ENCODE assay signal across 8 cellular contexts in genomic region chr19:49387936-49388372, GRCh38. TPM values are rescaled to one million over a fixed set of nuclear protein-coding genes. Genes with fewer than 3 reads are reported as not detected.
DNase-seq lines count a peak whose midpoint lies in the region; ATAC-seq, FAIRE-seq and TF ChIP-seq lines count a peak whose summit lies in the region.

TSS of gene KASH5 (plus strand) at chr19:49388249. CDS start at chr19:49390884, 2,635 bp downstream.

- H3K9me3 ChIP-seq in endothelial cell of umbilical vein (replicated peaks; ENCODE audit: control insufficient read depth, insufficient read depth, low read length) (no peaks in the 10 kb centered on the region), prostate gland (no peaks in the 10 kb centered on the region), upper lobe of right lung (no peaks in the 10 kb centered on the region)

- intact Hi-C loops in activated CD4-positive, alpha-beta memory T cell treated with anti-CD3 and anti-CD28 coated beads for 36 hours (cut with micrococcal nuclease) = no loop called here
- intact Hi-C loops in endothelial cell of umbilical vein (cut with micrococcal nuclease) (no loop called here), prostate gland (cut with DNase I) (no loop called here), upper lobe of right lung (cut with DNase I) (no loop called here)

- no peaks in the 10 kb centered on the region for H3K27me3 ChIP-seq in endothelial cell of umbilical vein (ENCODE audit: control insufficient read depth in 2 of 2, insufficient read depth in 2 of 2, low read length in 2 of 2)
- H3K27me3 ChIP-seq in prostate gland (replicated peaks; ENCODE audit: insufficient read depth) = no peaks in the 10 kb centered on the region
- H3K27me3 ChIP-seq in upper lobe of right lung = peaks cover 9% of the 10 kb centered on the region

- H4K20me1 ChIP-seq in endothelial cell of umbilical vein (replicated peaks; ENCODE audit: control insufficient read depth, extremely low read depth, insufficient read depth, low read length) = no peaks in the 10 kb centered on the region

- H3K4me3 ChIP-seq in endothelial cell of umbilical vein (replicated peaks in 1 of 3; ENCODE audit: insufficient read depth in 1 of 3, low read depth in 1 of 3, low read length in 3 of 3) (no peak within 1 kb of the TSS), prostate gland (no peak within 1 kb of the TSS), upper lobe of right lung (peak within 1 kb of the TSS; percentile 31)

- peak within 1 kb of the TSS; percentile 84 for H3K27ac Mint-ChIP-seq in activated CD4-positive, alpha-beta memory T cell treated with anti-CD3 and anti-CD28 coated beads for 36 hours

- peaks cover 2% of the 10 kb centered on the region for H3K27me3 Mint-ChIP-seq in activated CD4-positive, alpha-beta memory T cell treated with anti-CD3 and anti-CD28 coated beads for 36 hours

- no peak for FAIRE-seq in endothelial cell of umbilical vein (lab: Jason Lieb, UNC)

- CTCF ChIA-PET in activated CD4-positive, alpha-beta memory T cell treated with anti-CD3 and anti-CD28 coated beads for 36 hours (lab: Charles Lee) = no interaction called here
- CTCF ChIA-PET in endothelial cell of umbilical vein (lab: Charles Lee) = interaction anchor here (0.6 kb wide), 1 partner anchor 126 kb away, joined by 3 read pairs; no protein-coding TSS in a partner anchor

- DNase-seq in C1 segment of cervical spinal cord (lab: John Stamatoyannopoulos, UW) (peak in 10 of 14 donors; percentile 10 to 74 (median 26)), LoVo (ENCODE audit: low spot score) (peak; percentile 82), endothelial cell of umbilical vein (ENCODE audit: low read depth, low spot score) (peak; percentile 67), prostate gland (ENCODE audit: low spot score) (peak; percentile 44), upper lobe of right lung (peak; percentile 92), NCI-H1092 treated with DMSO at 0.1 percent for 48 hours (lab: John Stamatoyannopoulos, UW) (no peak), epidermal melanocyte (ENCODE audit: insufficient read length, low spot score) (no peak)
- DNase-seq in activated CD4-positive, alpha-beta memory T cell treated with anti-CD3 and anti-CD28 coated beads for 36 hours = peak; percentile 94

- POLR2A ChIA-PET in activated CD4-positive, alpha-beta memory T cell treated with anti-CD3 and anti-CD28 coated beads for 36 hours (lab: Charles Lee) = no interaction called here
- POLR2A ChIA-PET in endothelial cell of umbilical vein (lab: Charles Lee) = no interaction called here

- H3K9me3 Mint-ChIP-seq in activated CD4-positive, alpha-beta memory T cell treated with anti-CD3 and anti-CD28 coated beads for 36 hours = no peaks in the 10 kb centered on the region

- H3K27ac ChIP-seq in endothelial cell of umbilical vein (ENCODE audit: insufficient read depth, low read depth, low read length) = no peak within 1 kb of the TSS
- no peak within 1 kb of the TSS for H3K27ac ChIP-seq in prostate gland
- H3K27ac ChIP-seq in upper lobe of right lung = no peak within 1 kb of the TSS

- TF ChIP-seq POLR2A in endothelial cell of umbilical vein (IDR thresholded peaks at IDR 0.05; ENCODE audit: low read depth, low read length) = no peak
- TF ChIP-seq POLR2A in prostate gland (IDR thresholded peaks at IDR 0.05) = no peak

- H3K9ac ChIP-seq in endothelial cell of umbilical vein (replicated peaks; ENCODE audit: extremely low read depth, insufficient read depth, low read length) = no peak within 1 kb of the TSS

- peaks cover 19% of the 10 kb centered on the region for H3K4me1 Mint-ChIP-seq in activated CD4-positive, alpha-beta memory T cell treated with anti-CD3 and anti-CD28 coated beads for 36 hours (ENCODE audit: low read depth)

- peak within 1 kb of the TSS; percentile 36 for H2AFZ ChIP-seq in endothelial cell of umbilical vein (ENCODE audit: low read depth, low read length)

- H3K36me3 ChIP-seq in endothelial cell of umbilical vein (ENCODE audit: control insufficient read depth in 2 of 2, extremely low read depth in 1 of 2, insufficient read depth in 2 of 2, low read length in 2 of 2) (no peaks in the 10 kb centered on the region), prostate gland (no peaks in the 10 kb centered on the region), upper lobe of right lung (no peaks in the 10 kb centered on the region)

- dilution Hi-C loops in endothelial cell of umbilical vein (cut with MboI; ENCODE audit: extremely low pct_ligation_motif_present, low sequenced_read_pairs) = no loop called here

- no peaks in the 10 kb centered on the region for H3K9me1 ChIP-seq in endothelial cell of umbilical vein (replicated peaks; ENCODE audit: control insufficient read depth, extremely low read depth, insufficient read depth, low read length)

- H3K4me3 Mint-ChIP-seq in activated CD4-positive, alpha-beta memory T cell treated with anti-CD3 and anti-CD28 coated beads for 36 hours = peak within 1 kb of the TSS; percentile 61

- 59% methylated on average over 37 of the region's 40 CpGs for WGBS in prostate gland

- H3K4me2 ChIP-seq in endothelial cell of umbilical vein (ENCODE audit: insufficient read depth, low read length) = no peak within 1 kb of the TSS

- no peak for TF ChIP-seq CTCF in endothelial cell of umbilical vein (IDR thresholded peaks at IDR 0.05; ENCODE audit: extremely low read depth in 1 of 2, insufficient read depth in 1 of 2, low read depth in 1 of 2, low read length in 2 of 2)
- no peak for TF ChIP-seq CTCF in prostate gland (IDR thresholded peaks at IDR 0.05)
- TF ChIP-seq CTCF in upper lobe of right lung (IDR thresholded peaks at IDR 0.05) = no peak

- BruUV-seq in endothelial cell of umbilical vein (replicated peaks; lab: Mats Ljungman, UMichigan) = no TSS peak

- peak; percentile 84 for ATAC-seq in upper lobe of right lung

- H3K79me2 ChIP-seq in endothelial cell of umbilical vein (ENCODE audit: control insufficient read depth, insufficient read depth, low read length) = no peaks in the 10 kb centered on the region

- H3K4me1 ChIP-seq in endothelial cell of umbilical vein (ENCODE audit: control insufficient read depth, extremely low read depth, insufficient read depth, low read length) = no peaks in the 10 kb centered on the region
- H3K4me1 ChIP-seq in prostate gland (replicated peaks) = no peaks in the 10 kb centered on the region
- no peaks in the 10 kb centered on the region for H3K4me1 ChIP-seq in upper lobe of right lung

- no peaks in the 10 kb centered on the region for H3K36me3 Mint-ChIP-seq in activated CD4-positive, alpha-beta memory T cell treated with anti-CD3 and anti-CD28 coated beads for 36 hours

TF ChIP-seq in endothelial cell of umbilical vein, 7 proteins besides CTCF, POLR2A, EP300 and RAD21:
- TF ChIP-seq POLR2AphosphoS5 (IDR thresholded peaks at IDR 0.05; ENCODE audit: insufficient read depth, low read depth, low read length) (no peak), GATA2 (IDR thresholded peaks at IDR 0.05; ENCODE audit: insufficient read depth, insufficient read length, low read depth, low read length) (no peak), JUN (IDR thresholded peaks at IDR 0.05; ENCODE audit: borderline replicate concordance, insufficient read depth, insufficient read length, low read depth) (no peak), FOS (IDR thresholded peaks at IDR 0.05; ENCODE audit: borderline replicate concordance, insufficient read depth, low read length) (no peak), MYC (IDR thresholded peaks at IDR 0.05; ENCODE audit: low read depth, low read length) (no peak), EZH2 (IDR thresholded peaks at IDR 0.05; ENCODE audit: borderline replicate concordance, low read depth, low read length, severe bottlenecking) (no peak), MAX (IDR thresholded peaks at IDR 0.05; ENCODE audit: insufficient read depth, insufficient read length) (no peak)
TF ChIP-seq in endothelial cell of umbilical vein: peak in this region for 0.

RNA-seq across cellular contexts. Expression of gene KASH5, which starts in this region (rescaled TPM):
- 1 to 10 TPM; 2.3 to 2.6 TPM for total RNA-seq in activated CD4-positive, alpha-beta memory T cell treated with anti-CD3 and anti-CD28 coated beads for 36 hours
- not detected in 2 replicates for total RNA-seq in endothelial cell of umbilical vein
- 0.03 TPM in 1 of 2 replicates, not detected in the other for polyA plus RNA-seq in endothelial cell of umbilical vein
- 0.06 TPM in 1 of 2 replicates, not detected in the other for polyA plus RNA-seq in endothelial cell of umbilical vein (2011; cell fraction: cytosol; rRNA removed)
- not detected in 2 replicates for polyA plus RNA-seq in endothelial cell of umbilical vein (2011; cell fraction: nucleus; rRNA removed)
- not detected in 2 replicates for polyA plus RNA-seq in endothelial cell of umbilical vein (2012)
- not detected in 2 replicates for polyA minus RNA-seq in endothelial cell of umbilical vein
- polyA minus RNA-seq in endothelial cell of umbilical vein (2011; cell fraction: cytosol; rRNA and poly(A)+ RNA removed) = not detected
- polyA minus RNA-seq in endothelial cell of umbilical vein (2011; cell fraction: nucleus; rRNA and poly(A)+ RNA removed) = not detected in 2 replicates
- 10 to 100 TPM in 1 of 2 donors, not detected in 1; 13.1 TPM for total RNA-seq in prostate gland
- total RNA-seq in upper lobe of right lung = 2.2 TPM

Comparison
In these comparisons a context has a peak if more than half of its experiments do, and no peak if none do; other contexts are left out.
1. Peak in DNase-seq in endothelial cell of umbilical vein; RNA of the gene not detected or under 1 TPM.
2. DNase-seq: peak in C1 segment of cervical spinal cord (10 of 14), LoVo (single experiment), activated CD4-positive, alpha-beta memory T cell treated with anti-CD3 and anti-CD28 coated beads for 36 hours (single experiment), prostate gland (single experiment) and upper lobe of right lung (single experiment); none in NCI-H1092 treated with DMSO at 0.1 percent for 48 hours (single experiment) and epidermal melanocyte (single experiment).